1 cellular context compared by ENCODE assay signal in the genomic region with DNA sequence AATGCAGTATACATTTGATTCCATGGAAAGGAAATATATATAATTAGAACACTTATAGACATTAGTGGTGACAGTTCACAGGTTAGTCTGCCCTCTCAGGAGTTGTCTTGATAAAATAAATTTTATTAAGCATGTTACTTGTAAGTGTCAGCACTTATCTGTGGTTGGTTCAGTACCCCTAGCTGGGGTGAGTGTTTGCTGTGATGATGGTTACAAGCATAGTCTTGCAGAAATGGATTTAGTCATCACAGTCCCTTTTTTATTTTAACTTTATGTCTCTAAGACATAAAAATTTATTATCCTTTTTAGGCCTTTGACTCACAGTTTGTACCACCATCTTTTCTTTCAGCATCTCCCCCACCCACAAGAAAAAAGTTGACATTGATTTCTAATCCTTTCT.
TF ChIP-seq lines count a peak whose summit lies in the region.

No MANE protein-coding gene starts in this region.

TF ChIP-seq in K562, 482 proteins besides CTCF, POLR2A, EP300 and RAD21 (continued from another document):
- TF ChIP-seq, protein P1, sequence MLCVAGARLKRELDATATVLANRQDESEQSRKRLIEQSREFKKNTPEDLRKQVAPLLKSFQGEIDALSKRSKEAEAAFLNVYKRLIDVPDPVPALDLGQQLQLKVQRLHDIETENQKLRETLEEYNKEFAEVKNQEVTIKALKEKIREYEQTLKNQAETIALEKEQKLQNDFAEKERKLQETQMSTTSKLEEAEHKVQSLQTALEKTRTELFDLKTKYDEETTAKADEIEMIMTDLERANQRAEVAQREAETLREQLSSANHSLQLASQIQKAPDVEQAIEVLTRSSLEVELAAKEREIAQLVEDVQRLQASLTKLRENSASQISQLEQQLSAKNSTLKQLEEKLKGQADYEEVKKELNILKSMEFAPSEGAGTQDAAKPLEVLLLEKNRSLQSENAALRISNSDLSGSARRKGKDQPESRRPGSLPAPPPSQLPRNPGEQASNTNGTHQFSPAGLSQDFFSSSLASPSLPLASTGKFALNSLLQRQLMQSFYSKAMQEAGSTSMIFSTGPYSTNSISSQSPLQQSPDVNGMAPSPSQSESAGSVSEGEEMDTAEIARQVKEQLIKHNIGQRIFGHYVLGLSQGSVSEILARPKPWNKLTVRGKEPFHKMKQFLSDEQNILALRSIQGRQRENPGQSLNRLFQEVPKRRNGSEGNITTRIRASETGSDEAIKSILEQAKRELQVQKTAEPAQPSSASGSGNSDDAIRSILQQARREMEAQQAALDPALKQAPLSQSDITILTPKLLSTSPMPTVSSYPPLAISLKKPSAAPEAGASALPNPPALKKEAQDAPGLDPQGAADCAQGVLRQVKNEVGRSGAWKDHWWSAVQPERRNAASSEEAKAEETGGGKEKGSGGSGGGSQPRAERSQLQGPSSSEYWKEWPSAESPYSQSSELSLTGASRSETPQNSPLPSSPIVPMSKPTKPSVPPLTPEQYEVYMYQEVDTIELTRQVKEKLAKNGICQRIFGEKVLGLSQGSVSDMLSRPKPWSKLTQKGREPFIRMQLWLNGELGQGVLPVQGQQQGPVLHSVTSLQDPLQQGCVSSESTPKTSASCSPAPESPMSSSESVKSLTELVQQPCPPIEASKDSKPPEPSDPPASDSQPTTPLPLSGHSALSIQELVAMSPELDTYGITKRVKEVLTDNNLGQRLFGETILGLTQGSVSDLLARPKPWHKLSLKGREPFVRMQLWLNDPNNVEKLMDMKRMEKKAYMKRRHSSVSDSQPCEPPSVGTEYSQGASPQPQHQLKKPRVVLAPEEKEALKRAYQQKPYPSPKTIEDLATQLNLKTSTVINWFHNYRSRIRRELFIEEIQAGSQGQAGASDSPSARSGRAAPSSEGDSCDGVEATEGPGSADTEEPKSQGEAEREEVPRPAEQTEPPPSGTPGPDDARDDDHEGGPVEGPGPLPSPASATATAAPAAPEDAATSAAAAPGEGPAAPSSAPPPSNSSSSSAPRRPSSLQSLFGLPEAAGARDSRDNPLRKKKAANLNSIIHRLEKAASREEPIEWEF (CRISPR knock-in tag; IDR thresholded peaks at IDR 0.05): no peak
